In genomic region chr22:42601879-42602465, GRCh38 we compare ENCODE assay signal across 36 cellular contexts. TPM values are rescaled to one million over a fixed set of nuclear protein-coding genes. Genes with fewer than 3 reads are reported as not detected.
A peak's percentile ranks its signal among the peaks of the same experiment; 100 is the strongest.
DNase-seq lines count a peak whose midpoint lies in the region; ATAC-seq, FAIRE-seq and TF ChIP-seq lines count a peak whose summit lies in the region.
"Had no signal": no experiment of that assay in that cellular context is flagged by ENCODE, and none has a peak within 500 bp of the region (broad histone marks: within the 10 kb centered on the region; RNA-seq: fewer than 3 reads in every experiment).

No MANE protein-coding gene starts in this region.

- no peaks in the 10 kb centered on the region for H3K9me3 ChIP-seq in liver (ENCODE audit: control insufficient read depth in 4 of 4, low read length in 3 of 4)
- H3K9me3 ChIP-seq in skeletal muscle tissue (ENCODE audit: control insufficient read depth in 3 of 3, low read length in 3 of 3) = no peaks in the 10 kb centered on the region
- no peaks in the 10 kb centered on the region for H3K9me3 ChIP-seq in esophagus squamous epithelium
- H3K9me3 ChIP-seq: esophagus muscularis mucosa, right atrium auricular region, SK-N-SH, tibial nerve had no signal

- H3K36me3 Mint-ChIP-seq in activated T-helper 17 cell treated with anti-CD3 and anti-CD28 coated beads, Interleukin-2, amount 50 U/mL, for 72 hours (ENCODE audit: low read depth) = peaks cover 85% of the 10 kb centered on the region

- peaks cover 13 to 45% (median 33%) of the 10 kb centered on the region in 4 donors for H3K36me3 ChIP-seq in liver (ENCODE audit: control insufficient read depth in 4 of 4, insufficient read depth in 3 of 4, low read depth in 1 of 4, low read length in 3 of 4)
- H3K36me3 ChIP-seq in skeletal muscle tissue (ENCODE audit: control insufficient read depth in 3 of 3, insufficient read depth in 3 of 3, low read length in 3 of 3) = peaks cover 34 to 56% (median 44%) of the 10 kb centered on the region in 3 donors
- peaks cover 42 to 85% (median 46%) of the 10 kb centered on the region in 3 donors for H3K36me3 ChIP-seq in esophagus squamous epithelium

- no peak overlapping the region for H3K9ac ChIP-seq in liver (ENCODE audit: low read depth in 1 of 2, low read length in 2 of 2)
- no peak overlapping the region for H3K9ac ChIP-seq in skeletal muscle tissue (ENCODE audit: low read depth in 1 of 3, low read length in 3 of 3)
- H3K9ac ChIP-seq: KMS-11, parathyroid adenoma, SK-N-SH had no signal

- no peak for TF ChIP-seq POLR2A in GM12891 (IDR thresholded peaks at IDR 0.05; ENCODE audit: low read depth, low read length)
- no peak for TF ChIP-seq POLR2A in esophagus squamous epithelium (IDR thresholded peaks at IDR 0.05)

- H3K27ac ChIP-seq in liver (ENCODE audit: low read depth in 1 of 2, low read length in 2 of 2) (no peak overlapping the region), skeletal muscle tissue (ENCODE audit: low read depth, low read length) (peak overlapping the region; percentile 11), esophagus squamous epithelium (peak overlapping the region in 1 of 4 donors; percentile 7)
- H3K27ac ChIP-seq: esophagus muscularis mucosa, foreskin keratinocyte, HL-60, KMS-11, parathyroid adenoma, PC-9, right atrium auricular region, tibial nerve had no signal

- intact Hi-C loops in esophagus squamous epithelium (cut with DNase I) = no loop called here

- H3K9me3 Mint-ChIP-seq in activated T-helper 17 cell treated with anti-CD3 and anti-CD28 coated beads, Interleukin-2, amount 50 U/mL, for 72 hours = no peaks in the 10 kb centered on the region

- peak in 1 of 2 donors; percentile 22 for TF ChIP-seq RAD21 in liver (IDR thresholded peaks at IDR 0.05)

- TF ChIP-seq CTCF in liver (IDR thresholded peaks at IDR 0.05; ENCODE audit: low read depth, low read length, missing input control) (no peak), esophagus squamous epithelium (IDR thresholded peaks at IDR 0.05) (no peak)

- H3K4me3 ChIP-seq in liver (ENCODE audit: low read depth in 1 of 3, low read length in 3 of 3) (no peak overlapping the region), skeletal muscle tissue (ENCODE audit: low read length in 3 of 3) (no peak overlapping the region), esophagus squamous epithelium (no peak overlapping the region)
- H3K4me3 ChIP-seq: esophagus muscularis mucosa, PC-9, right atrium auricular region, tibial nerve had no signal

- DNase-seq in GM12891 (ENCODE audit: insufficient read length, low spot score) = no peak
- no peak for DNase-seq in mucosa of gallbladder (ENCODE audit: low spot score)
- no peak for DNase-seq in NCI-H2171 treated with DMSO at 0.1 percent for 48 hours (lab: John Stamatoyannopoulos, UW)
- no peak for DNase-seq in esophagus squamous epithelium (lab: John Stamatoyannopoulos, UW)
- DNase-seq: activated CD8-positive, alpha-beta memory T cell treated with anti-CD3 and anti-CD28 coated beads for 24 hours; activated effector memory CD4-positive, alpha-beta T cell treated with anti-CD3 and anti-CD28 coated beads, Interleukin-2, amount 50 U/mL, for 16 hours; activated T-cell treated with anti-CD3 and anti-CD28 coated beads for 4 hours; dermis blood vessel endothelial cell; DMS153; foreskin keratinocyte; H7; kidney; MM.1S; NCI-H1105 treated with DMSO at 0.1 percent for 48 hours; NCI-H2029; NCI-H524 treated with DMSO at 0.1 percent for 48 hours; NK-92 treated with Interleukin-12 subunit alpha and Interleukin-12 subunit beta, amount 100 ng/mL, for 24 hours; PC-9; SK-N-SH; stimulated activated CD4-positive, alpha-beta T cell treated with anti-CD3 and anti-CD28 coated beads, Interleukin-12 subunit alpha, Interleukin-12 subunit beta, amount 100 ng/mL, for 4 hours; stimulated activated CD4-positive, alpha-beta T cell treated with anti-CD3 and anti-CD28 coated beads, Interleukin-4, amount 100 ng/mL, for 1 hour; T-helper 17 cell had no signal

- H3K4me3 Mint-ChIP-seq in activated T-helper 17 cell treated with anti-CD3 and anti-CD28 coated beads, Interleukin-2, amount 50 U/mL, for 72 hours = no peak overlapping the region
- H3K4me3 Mint-ChIP-seq: T-helper 17 cell had no signal

- peaks cover 11% of the 10 kb centered on the region for H3K4me1 Mint-ChIP-seq in activated T-helper 17 cell treated with anti-CD3 and anti-CD28 coated beads, Interleukin-2, amount 50 U/mL, for 72 hours

- no peaks in the 10 kb centered on the region for H3K27me3 Mint-ChIP-seq in activated T-helper 17 cell treated with anti-CD3 and anti-CD28 coated beads, Interleukin-2, amount 50 U/mL, for 72 hours
- H3K27me3 Mint-ChIP-seq: T-helper 17 cell had no signal

- ATAC-seq in activated T-helper 17 cell treated with anti-CD3 and anti-CD28 coated beads, Interleukin-2, amount 50 U/mL, for 72 hours (replicated peaks) = no peak
- ATAC-seq in HG02678 (IDR thresholded peaks at IDR 0.05; ENCODE audit: unreplicated experiment) = no peak
- ATAC-seq: activated CD4-positive, CD25-positive, alpha-beta regulatory T cell treated with anti-CD3 and anti-CD28 coated beads, Interleukin-2, amount 50 U/mL, for 24 hours; foreskin keratinocyte; Right ventricle myocardium inferior; T-helper 17 cell had no signal

- peak; percentile 9 for FAIRE-seq in GM12891 (lab: Jason Lieb, UNC)
- FAIRE-seq: kidney had no signal

- WGBS in liver = 61% methylated on average over 6 of the region's 6 CpGs
- WGBS in esophagus squamous epithelium, 2 donors = 91 to 93% methylated on average over 6 of the region's 6 CpGs

- H3K27me3 ChIP-seq in liver (ENCODE audit: control insufficient read depth in 4 of 4, insufficient read depth in 4 of 4, low read length in 3 of 4) = no peaks in the 10 kb centered on the region
- no peaks in the 10 kb centered on the region for H3K27me3 ChIP-seq in skeletal muscle tissue (ENCODE audit: control insufficient read depth in 3 of 3, insufficient read depth in 3 of 3, low read length in 3 of 3)
- H3K27me3 ChIP-seq in esophagus squamous epithelium = no peaks in the 10 kb centered on the region
- H3K27me3 ChIP-seq: esophagus muscularis mucosa, foreskin keratinocyte, right atrium auricular region, tibial nerve had no signal

- H3K4me1 ChIP-seq in liver (ENCODE audit: control insufficient read depth in 4 of 4, insufficient read depth in 4 of 4, low read length in 3 of 4) (peaks cover 0 to 19% (median 5%) of the 10 kb centered on the region in 4 donors), skeletal muscle tissue (ENCODE audit: control insufficient read depth in 3 of 3, insufficient read depth in 3 of 3, low read length in 3 of 3) (peaks cover 8 to 24% (median 10%) of the 10 kb centered on the region in 3 donors), esophagus squamous epithelium (peaks cover 0 to 39% (median 6%) of the 10 kb centered on the region in 3 donors)
- H3K4me1 ChIP-seq: foreskin keratinocyte, parathyroid adenoma had no signal

- peak overlapping the region; percentile 63 for H3K27ac Mint-ChIP-seq in activated T-helper 17 cell treated with anti-CD3 and anti-CD28 coated beads, Interleukin-2, amount 50 U/mL, for 72 hours
- H3K27ac Mint-ChIP-seq: T-helper 17 cell had no signal

TF ChIP-seq in GM12891, 5 proteins besides CTCF, POLR2A, EP300 and RAD21:
- TF ChIP-seq POLR2AphosphoS5 (IDR thresholded peaks at IDR 0.05; ENCODE audit: low read depth, low read length) = no peak
- no peak for TF ChIP-seq SPI1 (IDR thresholded peaks at IDR 0.05; ENCODE audit: low read depth, low read length)
- TF ChIP-seq PAX5 (IDR thresholded peaks at IDR 0.05; ENCODE audit: insufficient read depth, low read length, severe bottlenecking) = no peak
- no peak for TF ChIP-seq TAF1 (IDR thresholded peaks at IDR 0.05; ENCODE audit: low read depth, low read length)
- TF ChIP-seq POU2F2 (IDR thresholded peaks at IDR 0.05; ENCODE audit: low read depth, low read length) = no peak
TF ChIP-seq in GM12891: peak in this region for 0.

TF ChIP-seq in liver, 16 proteins besides CTCF, POLR2A, EP300 and RAD21 (continues in another document):
- TF ChIP-seq FOXA1 (IDR thresholded peaks at IDR 0.05) (no peak), HNF4A (conservative IDR thresholded peaks at IDR 0.05) (peak; percentile 78 to 91), MAX (IDR thresholded peaks at IDR 0.05) (peak; percentile 78), ATF3 (IDR thresholded peaks at IDR 0.05) (no peak), FOXA2 (IDR thresholded peaks at IDR 0.05) (no peak), EGR1 (IDR thresholded peaks at IDR 0.05; ENCODE audit: low read depth in 2 of 2) (no peak), YY1 (IDR thresholded peaks at IDR 0.05) (no peak)

RNA-seq across cellular contexts. Expression of gene POLDIP3, which starts 12.7 kb away (rescaled TPM):
- 40.1 TPM for polyA plus RNA-seq in GM12891 (2012; ENCODE audit: low read depth, missing spikeins)
- total RNA-seq in activated T-helper 17 cell treated with anti-CD3 and anti-CD28 coated beads, Interleukin-2, amount 50 U/mL, for 72 hours = 10 to 100 TPM; 70.0 to 72.4 TPM
- total RNA-seq in liver (10 to 100 TPM; 18.1 to 22.5 TPM), skeletal muscle tissue (22.4 TPM), mucosa of gallbladder (75.8 TPM), esophagus squamous epithelium (10 to 100 TPM; 23.3 to 33.0 (median 28.0) TPM)
- 10 to 100 TPM; 14.6 to 18.0 TPM for polyA plus RNA-seq in liver

RNA-seq across cellular contexts. Expression of gene ATP5MGL, which starts 38.4 kb away (rescaled TPM):
- not detected for polyA plus RNA-seq in GM12891 (2012; ENCODE audit: low read depth, missing spikeins)
- 1 to 10 TPM in 1 of 2 donors, under 1 TPM in 1; 0.45 to 1.1 TPM for total RNA-seq in activated T-helper 17 cell treated with anti-CD3 and anti-CD28 coated beads, Interleukin-2, amount 50 U/mL, for 72 hours
- total RNA-seq in liver (under 1 TPM in 1 of 2 donors, not detected in 1; 0.84 TPM), skeletal muscle tissue (not detected), mucosa of gallbladder (1.7 TPM), esophagus squamous epithelium (under 1 TPM in 1 of 4 donors, not detected in 3; 0.76 TPM)
- 1 to 10 TPM in 1 of 2 donors, not detected in 1; 1.1 TPM for polyA plus RNA-seq in liver
- total RNA-seq: dermis blood vessel endothelial cell, esophagus muscularis mucosa, right atrium auricular region had no signal
- polyA plus RNA-seq: adipose tissue, BJ, foreskin keratinocyte, SK-N-SH had no signal

RNA-seq across cellular contexts. Expression of gene CYB5R3, which starts 47.2 kb away (rescaled TPM):
- 87.7 TPM for polyA plus RNA-seq in GM12891 (2012; ENCODE audit: low read depth, missing spikeins)
- total RNA-seq in activated T-helper 17 cell treated with anti-CD3 and anti-CD28 coated beads, Interleukin-2, amount 50 U/mL, for 72 hours = 10 to 100 TPM; 55.5 to 86.1 TPM
- total RNA-seq in liver (10 to 100 TPM; 49.4 to 71.1 TPM), skeletal muscle tissue (28.7 TPM), mucosa of gallbladder (240 TPM), esophagus squamous epithelium (10 to 100 TPM; 49.5 to 81.6 (median 71.7) TPM)
- polyA plus RNA-seq in liver = 100 to 1,000 TPM; 197 to 210 TPM

RNA-seq across cellular contexts. Expression of gene SERHL2, which starts 48.2 kb away (rescaled TPM):
- 1.2 TPM for polyA plus RNA-seq in GM12891 (2012; ENCODE audit: low read depth, missing spikeins)
- total RNA-seq in activated T-helper 17 cell treated with anti-CD3 and anti-CD28 coated beads, Interleukin-2, amount 50 U/mL, for 72 hours = 1 to 10 TPM in 1 of 2 donors, under 1 TPM in 1; 0.48 to 1.2 TPM
- under 1 TPM; 0.59 to 0.79 TPM for total RNA-seq in liver
- polyA plus RNA-seq in liver = 1 to 10 TPM in 1 of 2 donors, under 1 TPM in 1; 0.51 to 1.6 TPM
- total RNA-seq in skeletal muscle tissue = 2.6 TPM
- total RNA-seq in mucosa of gallbladder = 2.9 TPM
- total RNA-seq in esophagus squamous epithelium = 1 to 10 TPM; 2.1 to 5.1 (median 3.6) TPM
